ENCODE assay signal across 7 cellular contexts in genomic region chr12:123457980-123458779, GRCh38. TPM values are rescaled to one million over a fixed set of nuclear protein-coding genes. Genes with fewer than 3 reads are reported as not detected.
DNase-seq lines count a peak whose midpoint lies in the region; ATAC-seq, FAIRE-seq and TF ChIP-seq lines count a peak whose summit lies in the region.

TSS of gene SNRNP35 (plus strand) at chr12:123458139. CDS start at chr12:123465541, 7,402 bp downstream.

- intact Hi-C loops in kidney (cut with DNase I) = no loop called here

- H3K9me3 ChIP-seq in kidney (ENCODE audit: control insufficient read depth in 1 of 2, low read length in 2 of 2) = no peaks in the 10 kb centered on the region

- no peaks in the 10 kb centered on the region for H3K36me3 ChIP-seq in kidney (ENCODE audit: control insufficient read depth in 1 of 2, insufficient read depth in 2 of 2, low read length in 2 of 2)

- peak; percentile 48 for DNase-seq in NCI-H345 treated with DMSO at 0.1 percent for 48 hours (lab: John Stamatoyannopoulos, UW; ENCODE audit: unreplicated experiment)
- DNase-seq in activated CD4-positive, alpha-beta T cell treated with anti-CD3 and anti-CD28 coated beads for 24 hours (ENCODE audit: low read depth in 2 of 2) = peak; percentile 67 to 68
- DNase-seq in cerebellum (ENCODE audit: low spot score) = peak; percentile 80
- DNase-seq in kidney = peak; percentile 92
- peak; percentile 58 to 73 (median 71) for DNase-seq in stimulated activated CD4-positive, alpha-beta T cell treated with anti-CD3 and anti-CD28 coated beads, Interleukin-12 subunit alpha, Interleukin-12 subunit beta, amount 100 ng/mL, for 48 hours (ENCODE audit: low read depth in 2 of 3, low spot score in 1 of 3)

- TF ChIP-seq CTCF in kidney (IDR thresholded peaks at IDR 0.05; ENCODE audit: borderline replicate concordance, extremely low read depth, insufficient read depth) = no peak

- ATAC-seq in GM18517 (IDR thresholded peaks at IDR 0.05; ENCODE audit: unreplicated experiment) (peak; percentile 64), HG03108 (IDR thresholded peaks at IDR 0.05; ENCODE audit: unreplicated experiment) (peak; percentile 49)

- H3K4me1 ChIP-seq in kidney (ENCODE audit: control insufficient read depth in 1 of 2, insufficient read depth in 1 of 2, low read depth in 1 of 2, low read length in 2 of 2) = no peaks in the 10 kb centered on the region

- peak within 1 kb of the TSS; percentile 86 to 90 for H3K4me3 ChIP-seq in kidney (ENCODE audit: low read length in 2 of 2)

- no peak for FAIRE-seq in kidney (lab: Jason Lieb, UNC)

- H3K27ac ChIP-seq in kidney (ENCODE audit: low read depth in 2 of 2, low read length in 2 of 2) = peak within 1 kb of the TSS; percentile 99 to 100

- peak within 1 kb of the TSS; percentile 96 to 99 for H3K9ac ChIP-seq in kidney (ENCODE audit: low read length in 2 of 2)

RNA-seq across cellular contexts. Expression of gene SNRNP35, which starts in this region (rescaled TPM):
- total RNA-seq in cerebellum (25.0 TPM), kidney (23.6 TPM)
- 51.2 TPM for polyA plus RNA-seq in kidney (ENCODE audit: insufficient read depth, low read depth, low replicate concordance)

Comparison
In these comparisons a context has a peak if more than half of its experiments do, and no peak if none do; other contexts are left out.
1. Peak in every context shown above with its lines: DNase-seq, ATAC-seq, H3K4me3 ChIP-seq and H3K27ac ChIP-seq.